In genomic region chr18:47204908-47205522, GRCh38 we compare ENCODE assay signal across 8 cellular contexts. TPM values are rescaled to one million over a fixed set of nuclear protein-coding genes. Genes with fewer than 3 reads are reported as not detected.
A peak's percentile ranks its signal among the peaks of the same experiment; 100 is the strongest.
DNase-seq lines count a peak whose midpoint lies in the region; ATAC-seq and TF ChIP-seq lines count a peak whose summit lies in the region.

No MANE protein-coding gene starts in this region.

- no peak overlapping the region for H3K27ac ChIP-seq in endodermal cell (ENCODE audit: low read depth, low read length)
- H3K27ac ChIP-seq in naive thymus-derived CD4-positive, alpha-beta T cell (ENCODE audit: low read depth, low read length): no peak overlapping the region

- POLR2A ChIA-PET in naive thymus-derived CD4-positive, alpha-beta T cell (lab: Charles Lee): interaction anchor here (0.6 kb wide), 1 partner anchor 540 kb away, joined by 7 read pairs; no protein-coding TSS in a partner anchor

- H3K4me3 Mint-ChIP-seq in endodermal cell: no peak overlapping the region
- no peak overlapping the region for H3K4me3 Mint-ChIP-seq in naive thymus-derived CD4-positive, alpha-beta T cell

- no peaks in the 10 kb centered on the region for H3K27me3 ChIP-seq in endodermal cell (ENCODE audit: control insufficient read depth, insufficient read depth, low read length, poor library complexity, severe bottlenecking)
- no peaks in the 10 kb centered on the region for H3K27me3 ChIP-seq in naive thymus-derived CD4-positive, alpha-beta T cell (ENCODE audit: control insufficient read depth in 2 of 2, insufficient read depth in 2 of 2, low read length in 2 of 2)

- H3K4me1 ChIP-seq in endodermal cell (ENCODE audit: control insufficient read depth, insufficient read depth, low read length): peaks cover 12% of the 10 kb centered on the region
- H3K4me1 ChIP-seq in naive thymus-derived CD4-positive, alpha-beta T cell (ENCODE audit: control insufficient read depth in 2 of 2, insufficient read depth in 2 of 2, low read length in 2 of 2): no peaks in the 10 kb centered on the region

- no peaks in the 10 kb centered on the region for H3K9me3 ChIP-seq in endodermal cell (ENCODE audit: control insufficient read depth, low read length)
- no peaks in the 10 kb centered on the region for H3K9me3 ChIP-seq in naive thymus-derived CD4-positive, alpha-beta T cell (ENCODE audit: control insufficient read depth in 2 of 3, low read length in 3 of 3)

- no peaks in the 10 kb centered on the region for H3K36me3 ChIP-seq in endodermal cell (ENCODE audit: control insufficient read depth, insufficient read depth, low read length)
- H3K36me3 ChIP-seq in naive thymus-derived CD4-positive, alpha-beta T cell (ENCODE audit: control insufficient read depth in 2 of 3, insufficient read depth in 3 of 3, low read length in 3 of 3): no peaks in the 10 kb centered on the region

- TF ChIP-seq CTCF in endodermal cell (conservative IDR thresholded peaks at IDR 0.05): peak; percentile 91

- peaks cover 20% of the 10 kb centered on the region for H3K4me1 Mint-ChIP-seq in endodermal cell
- peaks cover 0 to 2% (median 0%) of the 10 kb centered on the region in 7 donors for H3K4me1 Mint-ChIP-seq in naive thymus-derived CD4-positive, alpha-beta T cell

- WGBS in endodermal cell (ENCODE audit: insufficient coverage in 1 of 2, insufficient read length in 1 of 2), 2 experiments: 48 to 83% methylated on average over 1 to 3 of the region's 3 CpGs

- H3K27me3 Mint-ChIP-seq in endodermal cell (ENCODE audit: insufficient read depth): no peaks in the 10 kb centered on the region
- H3K27me3 Mint-ChIP-seq in naive thymus-derived CD4-positive, alpha-beta T cell: peaks cover 14 to 55% (median 28%) of the 10 kb centered on the region in 5 donors

- H3K4me3 ChIP-seq in endodermal cell (ENCODE audit: low read length): no peak overlapping the region
- no peak overlapping the region for H3K4me3 ChIP-seq in naive thymus-derived CD4-positive, alpha-beta T cell (ENCODE audit: low read length)

- no peaks in the 10 kb centered on the region for H3K36me3 Mint-ChIP-seq in endodermal cell (ENCODE audit: low read depth)
- no peaks in the 10 kb centered on the region for H3K36me3 Mint-ChIP-seq in naive thymus-derived CD4-positive, alpha-beta T cell

- intact Hi-C loops in naive thymus-derived CD4-positive, alpha-beta T cell (cut with micrococcal nuclease): loop anchor here (1.0 kb wide), 2 partner anchors 105 to 155 kb away; no protein-coding TSS in a partner anchor

- no peak overlapping the region for H3K27ac Mint-ChIP-seq in endodermal cell
- H3K27ac Mint-ChIP-seq in naive thymus-derived CD4-positive, alpha-beta T cell: no peak overlapping the region

- peak; percentile 65 for DNase-seq in activated effector memory CD4-positive, alpha-beta T cell treated with anti-CD3 and anti-CD28 coated beads, Interleukin-2, amount 50 U/mL, for 16 hours
- no peak for DNase-seq in activated effector memory CD4-positive, alpha-beta T cell treated with Interleukin-2 at 50 U/mL for 16 hours
- DNase-seq in NCI-H1105 treated with DMSO at 0.1 percent for 48 hours (lab: John Stamatoyannopoulos, UW) (peak; percentile 56), endodermal cell (peak; percentile 85), NOMO-1 treated with dmso at 0.1 percent for 144 hours (lab: John Stamatoyannopoulos, UW; ENCODE audit: unreplicated experiment) (no peak), DMS79 (lab: John Stamatoyannopoulos, UW) (no peak)
- peak; percentile 10 for DNase-seq in activated CD4-positive, alpha-beta T cell treated with anti-CD3 and anti-CD28 coated beads for 1 hour
- peak in 7 of 9 donors; percentile 9 to 49 (median 34) for DNase-seq in naive thymus-derived CD4-positive, alpha-beta T cell

- CTCF ChIA-PET in naive thymus-derived CD4-positive, alpha-beta T cell (lab: Charles Lee): interaction anchor here (0.6 to 4.2 kb wide), 9 partner anchors 10 to 1149 kb away, joined by 3 to 50 read pairs (median 5); no protein-coding TSS in a partner anchor

- ATAC-seq in naive thymus-derived CD4-positive, alpha-beta T cell: no peak

- no peak overlapping the region for H3K9ac ChIP-seq in endodermal cell (ENCODE audit: extremely low read depth, low read length, poor library complexity, severe bottlenecking)

- no peaks in the 10 kb centered on the region for H3K9me3 Mint-ChIP-seq in endodermal cell
- no peaks in the 10 kb centered on the region for H3K9me3 Mint-ChIP-seq in naive thymus-derived CD4-positive, alpha-beta T cell

RNA-seq across cellular contexts. Expression of gene IER3IP1, which starts 28.9 kb away (rescaled TPM):
- 10 to 100 TPM in 1 of 2 donors, 1 to 10 TPM in 1; 6.1 to 10.3 TPM for total RNA-seq in endodermal cell
- polyA plus RNA-seq in endodermal cell (2013, experiment 1 of 2): 21.7 TPM
- polyA plus RNA-seq in endodermal cell (2013, experiment 2 of 2): 20.7 TPM
- total RNA-seq in naive thymus-derived CD4-positive, alpha-beta T cell: 10 to 100 TPM in 1 of 5 experiments, 1 to 10 TPM in 4; 3.5 to 13.4 (median 8.8) TPM
- 10 to 100 TPM; 12.6 to 20.7 TPM for polyA plus RNA-seq in naive thymus-derived CD4-positive, alpha-beta T cell

RNA-seq across cellular contexts. Expression of gene SKOR2, which starts 46.4 kb away (rescaled TPM):
- under 1 TPM in 1 of 2 donors, not detected in 1; 0.18 TPM for total RNA-seq in endodermal cell
- 0.43 TPM for polyA plus RNA-seq in endodermal cell (2013, experiment 1 of 2)
- 0.66 TPM for polyA plus RNA-seq in endodermal cell (2013, experiment 2 of 2)
- not detected for total RNA-seq in naive thymus-derived CD4-positive, alpha-beta T cell
- polyA plus RNA-seq in naive thymus-derived CD4-positive, alpha-beta T cell: not detected

RNA-seq across cellular contexts. Expression of gene HDHD2, which starts 54.7 kb away (rescaled TPM):
- total RNA-seq in endodermal cell: 10 to 100 TPM; 53.6 to 76.8 TPM
- polyA plus RNA-seq in endodermal cell (2013, experiment 1 of 2): 61.6 TPM
- 58.7 TPM for polyA plus RNA-seq in endodermal cell (2013, experiment 2 of 2)
- total RNA-seq in naive thymus-derived CD4-positive, alpha-beta T cell: 10 to 100 TPM; 22.7 to 45.7 (median 38.0) TPM
- polyA plus RNA-seq in naive thymus-derived CD4-positive, alpha-beta T cell: 10 to 100 TPM; 45.6 to 58.7 TPM

Comparison
In these comparisons a context has a peak if more than half of its experiments do, and no peak if none do; other contexts are left out.
1. DNase-seq: peak in activated effector memory CD4-positive, alpha-beta T cell treated with anti-CD3 and anti-CD28 coated beads, Interleukin-2, amount 50 U/mL, for 16 hours (single experiment), NCI-H1105 treated with DMSO at 0.1 percent for 48 hours (single experiment), activated CD4-positive, alpha-beta T cell treated with anti-CD3 and anti-CD28 coated beads for 1 hour (single experiment), endodermal cell (single experiment) and naive thymus-derived CD4-positive, alpha-beta T cell (7 of 9); none in activated effector memory CD4-positive, alpha-beta T cell treated with Interleukin-2 at 50 U/mL for 16 hours (single experiment), NOMO-1 treated with dmso at 0.1 percent for 144 hours (single experiment) and DMS79 (single experiment).